Comparison of ENCODE assay signal across 10 cellular contexts in the genomic region with DNA sequence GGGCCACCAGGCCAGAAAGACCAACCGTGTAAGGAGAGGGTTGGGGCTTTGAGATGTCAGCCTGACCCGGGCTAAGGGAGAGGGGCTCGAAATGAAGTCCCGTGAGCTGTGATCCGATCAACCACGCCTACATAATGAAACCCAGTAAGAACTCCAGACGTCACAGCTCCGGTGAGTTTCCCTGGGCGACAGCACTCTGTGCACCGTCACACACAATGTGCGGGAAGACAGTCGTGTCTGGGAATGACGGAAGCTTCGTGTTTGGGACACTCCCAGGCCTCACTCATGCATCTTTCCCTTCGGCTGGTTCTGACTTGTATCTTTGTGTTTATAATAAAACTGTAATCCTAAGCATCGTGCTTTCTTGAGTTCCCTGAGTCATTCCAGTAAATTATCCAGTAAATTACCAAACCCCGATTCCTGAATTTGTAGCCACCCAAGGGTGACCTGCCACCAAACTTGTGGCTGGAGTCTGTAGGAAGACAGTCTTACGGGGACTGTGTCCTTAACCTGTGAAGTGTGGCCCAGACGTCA. TPM values are rescaled to one million over a fixed set of nuclear protein-coding genes. Genes with fewer than 3 reads are reported as not detected.
A peak's percentile ranks its signal among the peaks of the same experiment; 100 is the strongest.
DNase-seq lines count a peak whose midpoint lies in the region; ATAC-seq and TF ChIP-seq lines count a peak whose summit lies in the region.
"Had no signal": no experiment of that assay in that cellular context is flagged by ENCODE, and none has a peak within 500 bp of the region (broad histone marks: within the 10 kb centered on the region; RNA-seq: fewer than 3 reads in every experiment).

No MANE protein-coding gene starts in this region.

- H3K27me3 ChIP-seq in esophagus squamous epithelium (no peaks in the 10 kb centered on the region), muscle layer of colon (ENCODE audit: control insufficient read depth in 1 of 2, insufficient read depth in 2 of 2, low read length in 2 of 2) (no peaks in the 10 kb centered on the region), thymus (ENCODE audit: control insufficient read depth, insufficient read depth) (no peaks in the 10 kb centered on the region), thyroid gland (no peaks in the 10 kb centered on the region)

- peaks cover 17% of the 10 kb centered on the region for H3K36me3 Mint-ChIP-seq in HFFc6 (ENCODE audit: low read depth)
- H3K36me3 Mint-ChIP-seq in activated T-helper 2 cell treated with anti-CD3 and anti-CD28 coated beads, Interferon-gamma antibody, Interleukin-2, Interleukin-4, amounts not matched to agents 10 μg/mL and 5 μg/mL and 100 μg/mL, durations not matched to agents 14 hours and 24 hours and 36 hours (ENCODE audit: low read depth) = no peaks in the 10 kb centered on the region

- H3K9me3 ChIP-seq in esophagus squamous epithelium (no peaks in the 10 kb centered on the region), muscle layer of colon (ENCODE audit: low read length) (peaks cover 3% of the 10 kb centered on the region), thymus (ENCODE audit: control insufficient read depth) (no peaks in the 10 kb centered on the region), thyroid gland (no peaks in the 10 kb centered on the region)

- H3K27ac Mint-ChIP-seq in HFFc6 = peak overlapping the region; percentile 98
- H3K27ac Mint-ChIP-seq in activated T-helper 2 cell treated with anti-CD3 and anti-CD28 coated beads, Interferon-gamma antibody, Interleukin-2, Interleukin-4, amounts not matched to agents 10 μg/mL and 5 μg/mL and 100 μg/mL, durations not matched to agents 14 hours and 24 hours and 36 hours = no peak overlapping the region
- H3K27ac Mint-ChIP-seq: activated naive CD4-positive, alpha-beta T cell treated with anti-CD3 and anti-CD28 coated beads, Interleukin-2, amount 50 U/mL, for 72 hours had no signal

- ATAC-seq in omental fat pad (ENCODE audit: low FRiP score) = no peak
- ATAC-seq: activated naive CD4-positive, alpha-beta T cell treated with anti-CD3 and anti-CD28 coated beads, Interleukin-2, amount 50 U/mL, for 72 hours had no signal

- intact Hi-C loops in esophagus squamous epithelium (cut with DNase I) = no loop called here
- intact Hi-C loops in thyroid gland (cut with DNase I) = loop anchor here (10.0 kb wide), 1 partner anchor 111 kb away; no protein-coding TSS in a partner anchor
- intact Hi-C loops in activated T-helper 2 cell treated with anti-CD3 and anti-CD28 coated beads, Interferon-gamma antibody, Interleukin-2, Interleukin-4, amounts not matched to agents 10 μg/mL and 5 μg/mL and 100 μg/mL, durations not matched to agents 14 hours and 24 hours and 36 hours (cut with micrococcal nuclease) = no loop called here

- H3K4me3 ChIP-seq in esophagus squamous epithelium = peak overlapping the region in 1 of 4 donors; percentile 29
- peak overlapping the region in 1 of 2 donors; percentile 15 for H3K4me3 ChIP-seq in muscle layer of colon (ENCODE audit: low read depth in 1 of 2, low read length in 2 of 2)
- no peak overlapping the region for H3K4me3 ChIP-seq in thymus (ENCODE audit: low read length)
- H3K4me3 ChIP-seq in thyroid gland (replicated peaks in 1 of 3) = no peak overlapping the region

- DNase-seq in HFFc6 = peak; percentile 79
- DNase-seq in esophagus squamous epithelium (lab: John Stamatoyannopoulos, UW) = no peak
- DNase-seq in thyroid gland = no peak
- no peak for DNase-seq in activated T-helper 2 cell treated with anti-CD3 and anti-CD28 coated beads, Interferon-gamma antibody, Interleukin-2, Interleukin-4, amounts not matched to agents 10 μg/mL and 5 μg/mL and 100 μg/mL, durations not matched to agents 14 hours and 24 hours and 36 hours (ENCODE audit: low spot score)
- DNase-seq in omental fat pad (ENCODE audit: low spot score) = no peak
- DNase-seq in GM19238 (ENCODE audit: insufficient read length, low spot score) = no peak
- DNase-seq: NCI-H187 had no signal

- TF ChIP-seq POLR2A in esophagus squamous epithelium (IDR thresholded peaks at IDR 0.05) = no peak
- TF ChIP-seq POLR2A in thyroid gland (IDR thresholded peaks at IDR 0.05) = no peak

- H3K27ac ChIP-seq in esophagus squamous epithelium (peak overlapping the region; percentile 65 to 91 (median 82)), muscle layer of colon (ENCODE audit: low read depth, low read length) (peak overlapping the region; percentile 93), thymus (ENCODE audit: low read depth) (peak overlapping the region; percentile 65), thyroid gland (no peak overlapping the region)

- 31 to 38% methylated on average over 17 to 19 of the region's 19 CpGs for WGBS in esophagus squamous epithelium, 2 donors
- 94% methylated on average over 19 of the region's 19 CpGs for WGBS in thymus
- WGBS in thyroid gland, 2 donors = 77 to 81% methylated on average over 19 of the region's 19 CpGs

- H3K36me3 ChIP-seq in esophagus squamous epithelium = no peaks in the 10 kb centered on the region
- H3K36me3 ChIP-seq in muscle layer of colon (ENCODE audit: insufficient read depth, low read length) = no peaks in the 10 kb centered on the region
- H3K36me3 ChIP-seq in thymus (ENCODE audit: control insufficient read depth, insufficient read depth) = no peaks in the 10 kb centered on the region
- no peaks in the 10 kb centered on the region for H3K36me3 ChIP-seq in thyroid gland

- no peak for TF ChIP-seq CTCF in HFFc6 (IDR thresholded peaks at IDR 0.05)
- no peak for TF ChIP-seq CTCF in esophagus squamous epithelium (IDR thresholded peaks at IDR 0.05)
- no peak for TF ChIP-seq CTCF in thyroid gland (IDR thresholded peaks at IDR 0.05)
- TF ChIP-seq CTCF in omental fat pad (IDR thresholded peaks at IDR 0.05) = no peak

- peaks cover 10% of the 10 kb centered on the region for H3K27me3 Mint-ChIP-seq in HFFc6 (ENCODE audit: insufficient read depth)
- no peaks in the 10 kb centered on the region for H3K27me3 Mint-ChIP-seq in activated T-helper 2 cell treated with anti-CD3 and anti-CD28 coated beads, Interferon-gamma antibody, Interleukin-2, Interleukin-4, amounts not matched to agents 10 μg/mL and 5 μg/mL and 100 μg/mL, durations not matched to agents 14 hours and 24 hours and 36 hours (ENCODE audit: low read depth)

- H3K9ac ChIP-seq in muscle layer of colon (ENCODE audit: low read length) = peak overlapping the region; percentile 44

- peak overlapping the region; percentile 75 for H3K4me3 Mint-ChIP-seq in HFFc6
- no peak overlapping the region for H3K4me3 Mint-ChIP-seq in activated T-helper 2 cell treated with anti-CD3 and anti-CD28 coated beads, Interferon-gamma antibody, Interleukin-2, Interleukin-4, amounts not matched to agents 10 μg/mL and 5 μg/mL and 100 μg/mL, durations not matched to agents 14 hours and 24 hours and 36 hours (ENCODE audit: low read depth)

- peaks cover 46% of the 10 kb centered on the region for H3K4me1 Mint-ChIP-seq in HFFc6 (ENCODE audit: low read depth)
- H3K4me1 Mint-ChIP-seq in activated T-helper 2 cell treated with anti-CD3 and anti-CD28 coated beads, Interferon-gamma antibody, Interleukin-2, Interleukin-4, amounts not matched to agents 10 μg/mL and 5 μg/mL and 100 μg/mL, durations not matched to agents 14 hours and 24 hours and 36 hours (ENCODE audit: low read depth) = peaks cover 4% of the 10 kb centered on the region

- H3K9me3 Mint-ChIP-seq in HFFc6 = peaks cover 13% of the 10 kb centered on the region
- H3K9me3 Mint-ChIP-seq in activated T-helper 2 cell treated with anti-CD3 and anti-CD28 coated beads, Interferon-gamma antibody, Interleukin-2, Interleukin-4, amounts not matched to agents 10 μg/mL and 5 μg/mL and 100 μg/mL, durations not matched to agents 14 hours and 24 hours and 36 hours = peaks cover 19% of the 10 kb centered on the region

- peaks cover 23 to 52% (median 40%) of the 10 kb centered on the region in 3 donors for H3K4me1 ChIP-seq in esophagus squamous epithelium
- peaks cover 40% of the 10 kb centered on the region for H3K4me1 ChIP-seq in muscle layer of colon (ENCODE audit: insufficient read depth, low read length)
- no peaks in the 10 kb centered on the region for H3K4me1 ChIP-seq in thymus (ENCODE audit: control insufficient read depth, insufficient read depth, low read length)
- H3K4me1 ChIP-seq in thyroid gland = peaks cover 0 to 17% of the 10 kb centered on the region in 2 donors

RNA-seq across cellular contexts. Expression of a gene that starts 44.2 kb away (rescaled TPM):
- total RNA-seq in HFFc6 (2021; fragmentation: NEBNext Ultra II Directional; extraction: Animal tissue kit (Norgen Biotek cat#: 25700)) = under 1 TPM; 0.09 to 0.17 (median 0.13) TPM
- total RNA-seq in esophagus squamous epithelium = 1 to 10 TPM in 3 of 4 donors, under 1 TPM in 1; 0.95 to 4.6 (median 1.6) TPM
- 0.05 TPM for polyA plus RNA-seq in thymus
- total RNA-seq in thyroid gland = under 1 TPM in 1 of 4 donors, not detected in 3; 0.40 TPM
- not detected in 2 replicates for total RNA-seq in activated T-helper 2 cell treated with anti-CD3 and anti-CD28 coated beads, Interferon-gamma antibody, Interleukin-2, Interleukin-4, amounts not matched to agents 10 μg/mL and 5 μg/mL and 100 μg/mL, durations not matched to agents 14 hours and 24 hours and 36 hours
- total RNA-seq in omental fat pad = under 1 TPM in 3 of 4 donors, not detected in 1; 0.24 to 0.44 (median 0.37) TPM
- total RNA-seq: activated naive CD4-positive, alpha-beta T cell treated with anti-CD3 and anti-CD28 coated beads, Interleukin-2, amount 50 U/mL, for 72 hours had no signal

Comparison
In these comparisons a context has a peak if more than half of its experiments do, and no peak if none do; other contexts are left out.
1. H3K27ac ChIP-seq: peak in esophagus squamous epithelium (4 of 4), muscle layer of colon (single experiment) and thymus (single experiment); none in thyroid gland (0 of 3).